ENCODE assay signal across 27 cellular contexts in the genomic region with DNA sequence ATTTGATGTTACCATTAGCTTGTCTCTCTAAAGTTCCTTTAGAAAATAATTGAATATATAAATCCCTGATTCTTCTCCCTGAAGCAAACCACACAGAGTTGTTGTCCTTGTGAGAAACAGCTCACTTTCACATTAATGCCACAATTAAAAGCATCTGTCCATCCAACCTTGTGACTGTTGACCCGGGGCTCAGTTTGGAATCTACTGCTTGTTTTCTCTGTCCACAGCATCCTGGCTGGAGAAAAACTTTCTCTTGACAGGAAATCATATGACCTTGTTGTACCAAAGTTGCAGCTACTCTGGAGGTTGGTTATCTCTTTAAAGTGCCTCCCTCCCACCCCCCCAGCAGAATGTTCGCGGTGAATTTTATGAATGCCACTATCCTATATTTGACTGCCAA. TPM values are rescaled to one million over a fixed set of nuclear protein-coding genes. Genes with fewer than 3 reads are reported as not detected.
A peak's percentile ranks its signal among the peaks of the same experiment; 100 is the strongest.
DNase-seq lines count a peak whose midpoint lies in the region; ATAC-seq and TF ChIP-seq lines count a peak whose summit lies in the region.
"Had no signal": no experiment of that assay in that cellular context is flagged by ENCODE, and none has a peak within 500 bp of the region (broad histone marks: within the 10 kb centered on the region; RNA-seq: fewer than 3 reads in every experiment).

No MANE protein-coding gene starts in this region.

- no peak for TF ChIP-seq CTCF in AG10803 (conservative IDR thresholded peaks at IDR 0.05; ENCODE audit: low read length)
- no peak for TF ChIP-seq CTCF in choroid plexus epithelial cell (conservative IDR thresholded peaks at IDR 0.05; ENCODE audit: low read depth, low read length)
- no peak for TF ChIP-seq CTCF in tibial nerve (IDR thresholded peaks at IDR 0.05)

- no peak for ATAC-seq in HG03095 (IDR thresholded peaks at IDR 0.05; ENCODE audit: unreplicated experiment)
- ATAC-seq: GM12878, HCT116, K562, PC-3 had no signal

- TF ChIP-seq POLR2A in tibial nerve (IDR thresholded peaks at IDR 0.05), result no peak

- peaks cover 0 to 5% of the 10 kb centered on the region in 2 donors for H3K27me3 ChIP-seq in tibial nerve

- H3K9me3 ChIP-seq in tibial nerve, result no peaks in the 10 kb centered on the region
- H3K9me3 ChIP-seq: SK-N-SH had no signal

- DNase-seq in AG10803 (ENCODE audit: low read depth), result peak; percentile 55
- DNase-seq in choroid plexus epithelial cell (ENCODE audit: low read depth), result peak; percentile 75
- DNase-seq in fibroblast of the conjunctiva (ENCODE audit: low read depth), result peak; percentile 26
- peak; percentile 55 for DNase-seq in iris pigment epithelial cell (ENCODE audit: low read depth)
- no peak for DNase-seq in NCI-H510A treated with DMSO at 0.1 percent for 48 hours (lab: John Stamatoyannopoulos, UW)
- DNase-seq in NCI-H748 (lab: John Stamatoyannopoulos, UW; ENCODE audit: unreplicated experiment), result no peak
- DNase-seq in tibial nerve (ENCODE audit: low spot score in 2 of 2), result no peak
- DNase-seq: AML-193; C1 segment of cervical spinal cord; CD4-positive, alpha-beta memory T cell; COR-L47; Kasumi-1; MV-4-11; NCI-H1105; NCI-H1436 treated with DMSO at 0.1 percent for 48 hours; NCI-H187 treated with DMSO at 0.1 percent for 48 hours; NCI-H2171 treated with DMSO at 0.1 percent for 48 hours; NCI-H345; NCI-H524; NCI-H774; NK-92 treated with Interleukin-12 subunit alpha and Interleukin-12 subunit beta, amount 100 ng/mL, for 24 hours; PC-3; SK-N-SH had no signal

- H3K4me1 ChIP-seq in tibial nerve, result peaks cover 0 to 19% (median 0%) of the 10 kb centered on the region in 4 donors

- H3K27ac ChIP-seq in tibial nerve, result no peak overlapping the region

- H3K4me3 ChIP-seq in AG10803 (ENCODE audit: low read length), result no peak overlapping the region
- H3K4me3 ChIP-seq in choroid plexus epithelial cell (ENCODE audit: low read depth, low read length), result peak overlapping the region; percentile 76
- no peak overlapping the region for H3K4me3 ChIP-seq in tibial nerve
- H3K4me3 ChIP-seq: GM12878, K562 had no signal

- H3K36me3 ChIP-seq in tibial nerve, result no peaks in the 10 kb centered on the region

- TF ChIP-seq EP300 in tibial nerve (IDR thresholded peaks at IDR 0.05), result no peak

- WGBS in tibial nerve, 2 donors, result 64 to 66% methylated on average over 3 of the region's 3 CpGs

RNA-seq across cellular contexts. Expression of a gene that starts 3.1 kb away (rescaled TPM):
- total RNA-seq in tibial nerve, result 1 to 10 TPM in 3 of 4 donors, under 1 TPM in 1; 0.30 to 4.4 (median 2.4) TPM
- total RNA-seq: GM12878 had no signal

Comparison
In these comparisons a context has a peak if more than half of its experiments do, and no peak if none do; other contexts are left out.
1. DNase-seq: peak in AG10803 (single experiment), choroid plexus epithelial cell (single experiment), fibroblast of the conjunctiva (single experiment) and iris pigment epithelial cell (single experiment); none in NCI-H510A treated with DMSO at 0.1 percent for 48 hours (single experiment), NCI-H748 (single experiment) and tibial nerve (0 of 2).